22 cellular contexts compared by ENCODE assay signal in the genomic region with DNA sequence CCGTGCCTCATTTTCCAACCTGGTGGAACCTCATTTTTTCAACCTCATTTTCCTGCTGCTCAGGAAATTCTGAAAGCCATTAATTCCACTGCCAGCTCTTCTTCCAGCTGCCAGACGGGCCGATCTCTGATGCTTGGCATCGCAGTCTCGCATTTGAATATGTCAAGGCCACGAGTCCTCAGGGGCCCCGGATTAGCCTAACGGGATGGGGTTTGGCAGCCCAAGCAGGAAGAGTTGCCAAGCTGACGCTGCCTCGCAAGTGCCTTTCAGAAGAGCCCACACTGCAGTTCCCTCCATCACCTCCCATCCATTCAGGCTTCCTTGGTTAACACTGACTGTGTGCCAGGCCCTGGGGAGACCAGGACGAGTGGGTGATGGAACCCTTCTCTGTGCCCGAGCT. TPM values are rescaled to one million over a fixed set of nuclear protein-coding genes. Genes with fewer than 3 reads are reported as not detected.
DNase-seq lines count a peak whose midpoint lies in the region; ATAC-seq and TF ChIP-seq lines count a peak whose summit lies in the region.
"Had no signal": no experiment of that assay in that cellular context is flagged by ENCODE, and none has a peak within 500 bp of the region (broad histone marks: within the 10 kb centered on the region; RNA-seq: fewer than 3 reads in every experiment).

No MANE protein-coding gene starts in this region.

- no peak overlapping the region for H3K27ac ChIP-seq in MM.1S (ENCODE audit: low read length)
- H3K27ac ChIP-seq in vagina = no peak overlapping the region
- H3K27ac ChIP-seq: tibial nerve had no signal

- H3K79me2 ChIP-seq in MM.1S (ENCODE audit: low read length) = no peaks in the 10 kb centered on the region

- peak; percentile 83 for DNase-seq in Right ventricle myocardium inferior (ENCODE audit: missing footprints)
- no peak for DNase-seq in cardiac septum (ENCODE audit: low spot score)
- peak in 44 of 58 donors; percentile 13 to 70 (median 42) for DNase-seq in anterior cingulate cortex (lab: John Stamatoyannopoulos, UW)
- DNase-seq in hippocampal formation (lab: John Stamatoyannopoulos, UW) = peak; percentile 22 to 23
- peak; percentile 50 for DNase-seq in superior temporal gyrus (ENCODE audit: extremely low spot score)
- DNase-seq in MM.1S = no peak
- no peak for DNase-seq in vagina (ENCODE audit: extremely low spot score in 2 of 2)
- DNase-seq: activated CD8-positive, alpha-beta memory T cell treated with anti-CD3 and anti-CD28 coated beads for 24 hours; activated T-cell treated with anti-CD3 and anti-CD28 coated beads, Interleukin-2, amount 50 U/mL, for 72 hours; GOT3; islet precursor cell; NCI-H146; NCI-H345; SIG-M5; stimulated activated CD4-positive, alpha-beta T cell treated with anti-CD3 and anti-CD28 coated beads, Interleukin-15, amount 100 ng/mL, for 24 hours; T-helper 2 cell had no signal

- H3K4me1 ChIP-seq in MM.1S (ENCODE audit: low read length) = peaks cover 13% of the 10 kb centered on the region
- no peaks in the 10 kb centered on the region for H3K4me1 ChIP-seq in vagina

- intact Hi-C loops in Right ventricle myocardium inferior (cut with DNase I) = no loop called here
- intact Hi-C loops in cardiac septum (cut with DNase I) = no loop called here
- intact Hi-C loops in vagina (cut with DNase I) = no loop called here

- H3K9ac ChIP-seq in MM.1S (ENCODE audit: low read length) = no peak overlapping the region

- H3K4me2 ChIP-seq in MM.1S (ENCODE audit: low read depth, low read length) = no peak overlapping the region

- TF ChIP-seq POLR2A in vagina (IDR thresholded peaks at IDR 0.05) = no peak

- ATAC-seq in Right ventricle myocardium inferior (peak; percentile 57), GM19395 (IDR thresholded peaks at IDR 0.05; ENCODE audit: unreplicated experiment) (no peak)
- ATAC-seq: activated naive CD4-positive, alpha-beta T cell treated with anti-CD3 and anti-CD28 coated beads, Interleukin-2, amount 50 U/mL, for 72 hours; activated T-cell treated with anti-CD3 and anti-CD28 coated beads, Interleukin-2, amount 50 U/mL, for 72 hours; natural killer cell treated with Interleukin-12 subunit alpha and Interleukin-12 subunit beta and Interleukin-15 and Interleukin-18, amount 100 ng/mL, for 72 hours; stimulated activated memory B cell treated with anti-CD40 and anti-IgM and Interleukin-4, amounts not matched to agents 10 μg/mL and 1 μg/mL and 100 μg/mL, for 72 hours had no signal

- no peaks in the 10 kb centered on the region for H3K9me2 ChIP-seq in MM.1S (replicated peaks; ENCODE audit: insufficient read depth, low read length)

- H3K36me3 ChIP-seq in MM.1S (replicated peaks; ENCODE audit: insufficient read depth, low read length) (no peaks in the 10 kb centered on the region), vagina (no peaks in the 10 kb centered on the region)
- H3K36me3 ChIP-seq: tibial nerve had no signal

- H3K27me3 ChIP-seq in MM.1S (replicated peaks; ENCODE audit: insufficient read depth, low read length) = peaks cover 50% of the 10 kb centered on the region
- no peaks in the 10 kb centered on the region for H3K27me3 ChIP-seq in vagina

- H3K9me3 ChIP-seq in MM.1S (replicated peaks; ENCODE audit: insufficient read depth, low read length) = no peaks in the 10 kb centered on the region
- no peaks in the 10 kb centered on the region for H3K9me3 ChIP-seq in vagina
- H3K9me3 ChIP-seq: tibial nerve had no signal

- H3K4me3 ChIP-seq in MM.1S (ENCODE audit: low read length) (no peak overlapping the region), vagina (no peak overlapping the region)
- H3K4me3 ChIP-seq: tibial nerve had no signal

- TF ChIP-seq CTCF in MM.1S (IDR thresholded peaks at IDR 0.05; ENCODE audit: low read length) = no peak
- TF ChIP-seq CTCF in vagina (IDR thresholded peaks at IDR 0.05) = no peak

- H2AFZ ChIP-seq in MM.1S (ENCODE audit: low read length) = no peak overlapping the region

- H4K20me1 ChIP-seq in MM.1S (ENCODE audit: insufficient read depth, low read length) = no peaks in the 10 kb centered on the region

- H3F3A ChIP-seq in MM.1S (ENCODE audit: insufficient read depth, low read length) = peaks cover 3% of the 10 kb centered on the region; the same call in 1 of the 2 replicates

RNA-seq across cellular contexts. Expression of gene RASD2, which starts 8.7 kb away (rescaled TPM):
- total RNA-seq in Right ventricle myocardium inferior (9.5 TPM), cardiac septum (3.5 TPM), vagina (2.0 TPM)
- total RNA-seq: pulmonary artery endothelial cell had no signal

Comparison
In these comparisons a context has a peak if more than half of its experiments do, and no peak if none do; other contexts are left out.
1. DNase-seq: peak in Right ventricle myocardium inferior (single experiment), anterior cingulate cortex (44 of 58), hippocampal formation (2 of 2) and superior temporal gyrus (single experiment); none in cardiac septum (single experiment), MM.1S (single experiment) and vagina (0 of 2).